ENCODE assay signal across 15 cellular contexts in the genomic region with DNA sequence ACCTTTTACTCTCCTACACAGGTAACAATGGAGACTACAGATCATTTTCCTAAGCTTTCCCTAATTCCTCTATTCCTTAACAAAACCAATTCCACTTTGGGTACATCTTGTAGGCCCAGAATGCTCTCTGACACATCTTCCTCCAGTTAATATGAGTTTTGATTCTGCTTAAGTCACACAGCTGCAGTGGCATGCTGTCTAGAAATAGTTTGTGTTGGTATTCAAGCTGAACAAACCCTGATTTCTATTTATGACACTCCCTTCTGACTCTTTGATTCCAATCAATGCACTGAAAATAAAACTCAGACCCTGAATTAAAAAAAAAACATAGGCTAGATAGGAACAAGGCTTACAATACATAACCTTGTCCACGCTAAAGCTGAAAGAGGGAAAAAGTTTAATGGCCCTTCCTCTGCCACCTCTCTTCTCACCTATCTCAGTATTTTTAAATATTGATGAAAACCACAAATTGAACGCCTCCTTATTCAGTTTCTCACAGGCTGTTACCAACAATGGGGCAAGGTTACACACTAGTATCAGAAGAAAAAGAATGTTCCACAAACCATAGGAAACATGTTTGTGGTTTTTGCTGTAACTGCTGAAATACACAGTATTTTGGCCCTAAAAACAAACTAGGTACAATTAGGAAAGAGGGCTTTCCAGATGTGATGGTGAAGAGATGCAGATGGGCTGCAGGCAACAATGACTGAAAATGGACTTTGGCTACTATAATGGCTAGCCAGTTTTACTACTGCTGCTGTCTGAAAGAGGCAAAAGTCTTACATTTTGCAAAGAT. TPM values are rescaled to one million over a fixed set of nuclear protein-coding genes. Genes with fewer than 3 reads are reported as not detected.
DNase-seq lines count a peak whose midpoint lies in the region; ATAC-seq and TF ChIP-seq lines count a peak whose summit lies in the region.
"Had no signal": no experiment of that assay in that cellular context is flagged by ENCODE, and none has a peak within 500 bp of the region (broad histone marks: within the 10 kb centered on the region; RNA-seq: fewer than 3 reads in every experiment).

No MANE protein-coding gene starts in this region.

- no peaks in the 10 kb centered on the region for H3K27me3 Mint-ChIP-seq in endodermal cell (ENCODE audit: insufficient read depth)
- H3K27me3 Mint-ChIP-seq: IgD-negative memory B cell had no signal

- H3K9ac ChIP-seq in Loucy (ENCODE audit: low read depth, low read length, poor library complexity, severe bottlenecking) (no peak overlapping the region), endodermal cell (ENCODE audit: extremely low read depth, low read length, poor library complexity, severe bottlenecking) (no peak overlapping the region), smooth muscle cell (ENCODE audit: low read depth) (no peak overlapping the region), trophoblast cell (ENCODE audit: low read length) (no peak overlapping the region)

- H3K36me3 Mint-ChIP-seq in endodermal cell (ENCODE audit: low read depth) = peaks cover 19% of the 10 kb centered on the region

- no peak overlapping the region for H4K8ac ChIP-seq in trophoblast cell (ENCODE audit: low read depth, low read length)

- no peak overlapping the region for H2BK12ac ChIP-seq in trophoblast cell (ENCODE audit: low read length)

- H4K20me1 ChIP-seq in Loucy (ENCODE audit: insufficient read depth, low read length, poor library complexity, severe bottlenecking) (no peaks in the 10 kb centered on the region), smooth muscle cell (ENCODE audit: low read depth) (no peaks in the 10 kb centered on the region)

- DNase-seq in GF-D8 (lab: John Stamatoyannopoulos, UW) (peak; percentile 23), fibroblast of pulmonary artery (ENCODE audit: low read depth) (peak; percentile 18), endodermal cell (no peak), nucleus accumbens (lab: John Stamatoyannopoulos, UW) (no peak), smooth muscle cell (lab: John Stamatoyannopoulos, UW; ENCODE audit: unreplicated experiment) (no peak), trophoblast cell (no peak)
- DNase-seq: activated gamma-delta T cell treated with Interleukin-2 at 50 U/mL for 16 hours; NCI-H1930; NK-92 treated with Interleukin-12 subunit alpha and Interleukin-12 subunit beta, amount 100 ng/mL, for 24 hours; retina had no signal

- H3K79me2 ChIP-seq in Loucy (ENCODE audit: insufficient read depth, low read length) (no peaks in the 10 kb centered on the region), smooth muscle cell (ENCODE audit: low read depth) (no peaks in the 10 kb centered on the region), trophoblast cell (ENCODE audit: control insufficient read depth, insufficient read depth, low read length, poor library complexity) (no peaks in the 10 kb centered on the region)

- no peak overlapping the region for H2BK5ac ChIP-seq in trophoblast cell (ENCODE audit: low read depth, low read length, poor library complexity)

- H2AFZ ChIP-seq in Loucy (ENCODE audit: low read length) (no peak overlapping the region), smooth muscle cell (ENCODE audit: low read depth) (no peak overlapping the region), trophoblast cell (ENCODE audit: insufficient read depth, low read length, poor library complexity) (no peak overlapping the region)
- H2AFZ ChIP-seq: GM23338 had no signal

- no peaks in the 10 kb centered on the region for H3F3A ChIP-seq in Loucy (ENCODE audit: low read depth)
- H3F3A ChIP-seq in smooth muscle cell (ENCODE audit: low read depth) = no peaks in the 10 kb centered on the region

- H3K23ac ChIP-seq in trophoblast cell (ENCODE audit: low read length) = no peak overlapping the region

- H3K27me3 ChIP-seq in Loucy (ENCODE audit: insufficient read depth, low read length, poor library complexity, severe bottlenecking) (no peaks in the 10 kb centered on the region), endodermal cell (ENCODE audit: control insufficient read depth, insufficient read depth, low read length, poor library complexity, severe bottlenecking) (no peaks in the 10 kb centered on the region), smooth muscle cell (ENCODE audit: low read depth) (no peaks in the 10 kb centered on the region), trophoblast cell (ENCODE audit: insufficient read depth, low read length) (no peaks in the 10 kb centered on the region)
- H3K27me3 ChIP-seq: esophagus muscularis mucosa had no signal

- H3K4me2 ChIP-seq in Loucy (ENCODE audit: low read depth, low read length, poor library complexity, severe bottlenecking) (peak overlapping the region; percentile 52), smooth muscle cell (no peak overlapping the region), trophoblast cell (ENCODE audit: low read length) (no peak overlapping the region)
- H3K4me2 ChIP-seq: GM23338 had no signal

- H4K91ac ChIP-seq in trophoblast cell (ENCODE audit: low read depth, low read length) = no peak overlapping the region

- WGBS in endodermal cell (ENCODE audit: insufficient coverage in 1 of 2, insufficient read length in 1 of 2), 2 experiments = 88 to 100% methylated on average over 1 to 2 of the region's 2 CpGs
- WGBS in smooth muscle cell (ENCODE audit: low lambda C conversion rate) = 88% methylated on average over 2 of the region's 2 CpGs
- no CpG with 5 or more reads among the region's 2 CpGs for WGBS in trophoblast cell (ENCODE audit: extremely low coverage, insufficient coverage, insufficient read length)

- H3K4me1 Mint-ChIP-seq in endodermal cell = peaks cover 4% of the 10 kb centered on the region
- H3K4me1 Mint-ChIP-seq: GM23338 had no signal

- no peak overlapping the region for H3K14ac ChIP-seq in trophoblast cell (ENCODE audit: low read length)

- H4K12ac ChIP-seq in trophoblast cell (ENCODE audit: low read depth, low read length) = no peak overlapping the region

- H3K27ac ChIP-seq in endodermal cell (ENCODE audit: low read depth, low read length) (no peak overlapping the region), smooth muscle cell (ENCODE audit: low read depth) (no peak overlapping the region), trophoblast cell (ENCODE audit: low read depth, low read length) (no peak overlapping the region)
- H3K27ac ChIP-seq: esophagus muscularis mucosa had no signal

- H3K4me1 ChIP-seq in Loucy (ENCODE audit: insufficient read depth, low read length, poor library complexity, severe bottlenecking) (peaks cover 24% of the 10 kb centered on the region), endodermal cell (ENCODE audit: control insufficient read depth, insufficient read depth, low read length) (peaks cover 5% of the 10 kb centered on the region), smooth muscle cell (ENCODE audit: low read depth) (no peaks in the 10 kb centered on the region), trophoblast cell (ENCODE audit: control insufficient read depth in 1 of 2, insufficient read depth in 2 of 2, low read length in 2 of 2) (no peaks in the 10 kb centered on the region)
- H3K4me1 ChIP-seq: esophagus muscularis mucosa had no signal

- H3K79me1 ChIP-seq in trophoblast cell (ENCODE audit: low read length) = no peaks in the 10 kb centered on the region

- no peak overlapping the region for H3K18ac ChIP-seq in trophoblast cell (ENCODE audit: low read length)

- H3K36me3 ChIP-seq in Loucy (ENCODE audit: insufficient read depth, low read length) (peaks cover 2% of the 10 kb centered on the region; the same call in 1 of the 2 replicates), endodermal cell (ENCODE audit: control insufficient read depth, insufficient read depth, low read length) (peaks cover 28% of the 10 kb centered on the region), smooth muscle cell (ENCODE audit: low read depth) (no peaks in the 10 kb centered on the region), trophoblast cell (ENCODE audit: control insufficient read depth in 1 of 2, insufficient read depth in 2 of 2, low read length in 2 of 2) (no peaks in the 10 kb centered on the region)

- H3K9me3 ChIP-seq in Loucy (ENCODE audit: insufficient read depth, low read depth, low read length) (no peaks in the 10 kb centered on the region), endodermal cell (ENCODE audit: control insufficient read depth, low read length) (no peaks in the 10 kb centered on the region), smooth muscle cell (replicated peaks; ENCODE audit: low read depth) (no peaks in the 10 kb centered on the region), trophoblast cell (ENCODE audit: insufficient read depth, low read depth, low read length) (no peaks in the 10 kb centered on the region)
- H3K9me3 ChIP-seq: esophagus muscularis mucosa had no signal

- no peak overlapping the region for H3K27ac Mint-ChIP-seq in endodermal cell
- H3K27ac Mint-ChIP-seq: GM23338 had no signal

- ATAC-seq in GM19351 (IDR thresholded peaks at IDR 0.05; ENCODE audit: unreplicated experiment) = peak; percentile 73
- ATAC-seq: GM23338 had no signal

- H2AK5ac ChIP-seq in trophoblast cell (ENCODE audit: low read length) = no peak overlapping the region

- H3K4me3 Mint-ChIP-seq in endodermal cell = no peak overlapping the region
- H3K4me3 Mint-ChIP-seq: GM23338 had no signal

- H2BK120ac ChIP-seq in trophoblast cell (ENCODE audit: insufficient read depth, low read length, poor library complexity) = no peak overlapping the region

- H3K9me2 ChIP-seq in Loucy (replicated peaks; ENCODE audit: low read depth, low read length) = no peaks in the 10 kb centered on the region

- no peaks in the 10 kb centered on the region for H3K9me3 Mint-ChIP-seq in endodermal cell
- H3K9me3 Mint-ChIP-seq: GM23338 had no signal

- TF ChIP-seq CTCF in Loucy (conservative IDR thresholded peaks at IDR 0.05; ENCODE audit: low read length) = no peak
- no peak for TF ChIP-seq CTCF in fibroblast of pulmonary artery (IDR thresholded peaks at IDR 0.05; ENCODE audit: low read length, missing control alignments)
- no peak for TF ChIP-seq CTCF in endodermal cell (conservative IDR thresholded peaks at IDR 0.05)
- TF ChIP-seq CTCF in smooth muscle cell (IDR thresholded peaks at IDR 0.05; ENCODE audit: borderline replicate concordance, insufficient read depth, poor library complexity, severe bottlenecking) = no peak

- H3K4me3 ChIP-seq in Loucy (ENCODE audit: low read length, poor library complexity, severe bottlenecking) (peak overlapping the region; percentile 9), fibroblast of pulmonary artery (replicated peaks; ENCODE audit: low read depth, low read length) (no peak overlapping the region), endodermal cell (ENCODE audit: low read length) (no peak overlapping the region), smooth muscle cell (no peak overlapping the region), trophoblast cell (ENCODE audit: low read depth, low read length) (no peak overlapping the region)
- H3K4me3 ChIP-seq: esophagus muscularis mucosa, GM23338 had no signal

- no peak overlapping the region for H3K4ac ChIP-seq in trophoblast cell (ENCODE audit: low read depth, low read length)

RNA-seq across cellular contexts. Expression of gene GAB2, which starts 35.7 kb away (rescaled TPM):
- total RNA-seq in endodermal cell (10 to 100 TPM; 26.9 to 62.8 TPM), smooth muscle cell (9.7 and 15.0 TPM in 2 replicates)
- 23.2 TPM for polyA plus RNA-seq in endodermal cell (2013, experiment 1 of 2)
- polyA plus RNA-seq in endodermal cell (2013, experiment 2 of 2) = 27.1 TPM
- 4.2 and 7.7 TPM in 2 replicates for polyA plus RNA-seq in smooth muscle cell
- polyA plus RNA-seq in trophoblast cell (2013) = 105 and 110 TPM in 2 replicates

Comparison
In these comparisons a context has a peak if more than half of its experiments do, and no peak if none do; other contexts are left out.
1. DNase-seq: peak in GF-D8 (single experiment) and fibroblast of pulmonary artery (single experiment); none in endodermal cell (single experiment), nucleus accumbens (0 of 56), smooth muscle cell (single experiment) and trophoblast cell (0 of 2).